Comparison of ENCODE assay signal across 3 cellular contexts in genomic region chr2:529425-529824, GRCh38.
A peak's percentile ranks its signal among the peaks of the same experiment; 100 is the strongest.
TF ChIP-seq lines count a peak whose summit lies in the region.

No MANE protein-coding gene starts in this region.

TF ChIP-seq in SK-N-SH, 30 proteins besides CTCF, POLR2A, EP300 and RAD21 (continued from another document):
- TF ChIP-seq MAX (IDR thresholded peaks at IDR 0.05; ENCODE audit: low read depth) (no peak), FOXJ3 (CRISPR knock-in tag; IDR thresholded peaks at IDR 0.05) (no peak), EZH2phosphoT487 (IDR thresholded peaks at IDR 0.05; ENCODE audit: borderline replicate concordance, low read depth) (no peak), USF2 (IDR thresholded peaks at IDR 0.05; ENCODE audit: borderline replicate concordance, low read depth, low read length) (peak; percentile 39; the same call in 1 of the 2 replicates), GABPA (IDR thresholded peaks at IDR 0.05; ENCODE audit: low read depth) (no peak), YY1 (IDR thresholded peaks at IDR 0.05; ENCODE audit: low read depth) (no peak), MXI1 (IDR thresholded peaks at IDR 0.05; ENCODE audit: low read depth, low read length) (peak; percentile 78)
- TF ChIP-seq, protein P1, sequence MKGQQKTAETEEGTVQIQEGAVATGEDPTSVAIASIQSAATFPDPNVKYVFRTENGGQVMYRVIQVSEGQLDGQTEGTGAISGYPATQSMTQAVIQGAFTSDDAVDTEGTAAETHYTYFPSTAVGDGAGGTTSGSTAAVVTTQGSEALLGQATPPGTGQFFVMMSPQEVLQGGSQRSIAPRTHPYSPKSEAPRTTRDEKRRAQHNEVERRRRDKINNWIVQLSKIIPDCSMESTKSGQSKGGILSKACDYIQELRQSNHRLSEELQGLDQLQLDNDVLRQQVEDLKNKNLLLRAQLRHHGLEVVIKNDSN (IDR thresholded peaks at IDR 0.05; ENCODE audit: borderline replicate concordance, low read depth), result no peak
- TF ChIP-seq, protein P2, sequence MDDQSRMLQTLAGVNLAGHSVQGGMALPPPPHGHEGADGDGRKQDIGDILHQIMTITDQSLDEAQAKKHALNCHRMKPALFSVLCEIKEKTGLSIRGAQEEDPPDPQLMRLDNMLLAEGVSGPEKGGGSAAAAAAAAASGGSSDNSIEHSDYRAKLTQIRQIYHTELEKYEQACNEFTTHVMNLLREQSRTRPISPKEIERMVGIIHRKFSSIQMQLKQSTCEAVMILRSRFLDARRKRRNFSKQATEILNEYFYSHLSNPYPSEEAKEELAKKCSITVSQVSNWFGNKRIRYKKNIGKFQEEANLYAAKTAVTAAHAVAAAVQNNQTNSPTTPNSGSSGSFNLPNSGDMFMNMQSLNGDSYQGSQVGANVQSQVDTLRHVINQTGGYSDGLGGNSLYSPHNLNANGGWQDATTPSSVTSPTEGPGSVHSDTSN (IDR thresholded peaks at IDR 0.05), result no peak

TF ChIP-seq in SK-N-SH treated with all-trans-retinoic acid at 6 μM for 48 hours, 23 proteins besides CTCF, POLR2A, EP300 and RAD21 (continued from another document):
- TF ChIP-seq, protein P3, sequence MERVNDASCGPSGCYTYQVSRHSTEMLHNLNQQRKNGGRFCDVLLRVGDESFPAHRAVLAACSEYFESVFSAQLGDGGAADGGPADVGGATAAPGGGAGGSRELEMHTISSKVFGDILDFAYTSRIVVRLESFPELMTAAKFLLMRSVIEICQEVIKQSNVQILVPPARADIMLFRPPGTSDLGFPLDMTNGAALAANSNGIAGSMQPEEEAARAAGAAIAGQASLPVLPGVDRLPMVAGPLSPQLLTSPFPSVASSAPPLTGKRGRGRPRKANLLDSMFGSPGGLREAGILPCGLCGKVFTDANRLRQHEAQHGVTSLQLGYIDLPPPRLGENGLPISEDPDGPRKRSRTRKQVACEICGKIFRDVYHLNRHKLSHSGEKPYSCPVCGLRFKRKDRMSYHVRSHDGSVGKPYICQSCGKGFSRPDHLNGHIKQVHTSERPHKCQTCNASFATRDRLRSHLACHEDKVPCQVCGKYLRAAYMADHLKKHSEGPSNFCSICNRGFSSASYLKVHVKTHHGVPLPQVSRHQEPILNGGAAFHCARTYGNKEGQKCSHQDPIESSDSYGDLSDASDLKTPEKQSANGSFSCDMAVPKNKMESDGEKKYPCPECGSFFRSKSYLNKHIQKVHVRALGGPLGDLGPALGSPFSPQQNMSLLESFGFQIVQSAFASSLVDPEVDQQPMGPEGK (CRISPR knock-in tag; IDR thresholded peaks at IDR 0.05; ENCODE audit: borderline replicate concordance), result no peak
- TF ChIP-seq ZNF565 (CRISPR knock-in tag; conservative IDR thresholded peaks at IDR 0.05; ENCODE audit: low read depth) (no peak), ZNF8 (CRISPR knock-in tag; IDR thresholded peaks at IDR 0.05) (no peak), ESRRG (CRISPR knock-in tag; IDR thresholded peaks at IDR 0.05) (no peak), PPARA (CRISPR knock-in tag; IDR thresholded peaks at IDR 0.05; ENCODE audit: borderline replicate concordance) (no peak), CSDC2 (CRISPR knock-in tag; IDR thresholded peaks at IDR 0.05) (no peak), ARNTL (CRISPR knock-in tag; IDR thresholded peaks at IDR 0.05; ENCODE audit: borderline replicate concordance, low read depth) (no peak), ZNF70 (CRISPR knock-in tag; IDR thresholded peaks at IDR 0.05) (no peak), GLIS3 (CRISPR knock-in tag; IDR thresholded peaks at IDR 0.05) (no peak), BACH2 (CRISPR knock-in tag; IDR thresholded peaks at IDR 0.05; ENCODE audit: borderline replicate concordance) (no peak), TSHZ2 (CRISPR knock-in tag; IDR thresholded peaks at IDR 0.05) (no peak), ZFP30 (CRISPR knock-in tag; IDR thresholded peaks at IDR 0.05) (no peak), TOX (CRISPR knock-in tag; IDR thresholded peaks at IDR 0.05; ENCODE audit: borderline replicate concordance) (no peak), RARB (CRISPR knock-in tag; IDR thresholded peaks at IDR 0.05) (no peak)
- TF ChIP-seq, protein P4, sequence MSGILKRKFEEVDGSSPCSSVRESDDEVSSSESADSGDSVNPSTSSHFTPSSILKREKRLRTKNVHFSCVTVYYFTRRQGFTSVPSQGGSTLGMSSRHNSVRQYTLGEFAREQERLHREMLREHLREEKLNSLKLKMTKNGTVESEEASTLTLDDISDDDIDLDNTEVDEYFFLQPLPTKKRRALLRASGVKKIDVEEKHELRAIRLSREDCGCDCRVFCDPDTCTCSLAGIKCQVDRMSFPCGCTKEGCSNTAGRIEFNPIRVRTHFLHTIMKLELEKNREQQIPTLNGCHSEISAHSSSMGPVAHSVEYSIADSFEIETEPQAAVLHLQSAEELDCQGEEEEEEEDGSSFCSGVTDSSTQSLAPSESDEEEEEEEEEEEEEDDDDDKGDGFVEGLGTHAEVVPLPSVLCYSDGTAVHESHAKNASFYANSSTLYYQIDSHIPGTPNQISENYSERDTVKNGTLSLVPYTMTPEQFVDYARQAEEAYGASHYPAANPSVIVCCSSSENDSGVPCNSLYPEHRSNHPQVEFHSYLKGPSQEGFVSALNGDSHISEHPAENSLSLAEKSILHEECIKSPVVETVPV (CRISPR knock-in tag; IDR thresholded peaks at IDR 0.05), result no peak

TF ChIP-seq in H1, 55 proteins besides CTCF, POLR2A, EP300 and RAD21 (continued from another document):
- TF ChIP-seq, protein P5, sequence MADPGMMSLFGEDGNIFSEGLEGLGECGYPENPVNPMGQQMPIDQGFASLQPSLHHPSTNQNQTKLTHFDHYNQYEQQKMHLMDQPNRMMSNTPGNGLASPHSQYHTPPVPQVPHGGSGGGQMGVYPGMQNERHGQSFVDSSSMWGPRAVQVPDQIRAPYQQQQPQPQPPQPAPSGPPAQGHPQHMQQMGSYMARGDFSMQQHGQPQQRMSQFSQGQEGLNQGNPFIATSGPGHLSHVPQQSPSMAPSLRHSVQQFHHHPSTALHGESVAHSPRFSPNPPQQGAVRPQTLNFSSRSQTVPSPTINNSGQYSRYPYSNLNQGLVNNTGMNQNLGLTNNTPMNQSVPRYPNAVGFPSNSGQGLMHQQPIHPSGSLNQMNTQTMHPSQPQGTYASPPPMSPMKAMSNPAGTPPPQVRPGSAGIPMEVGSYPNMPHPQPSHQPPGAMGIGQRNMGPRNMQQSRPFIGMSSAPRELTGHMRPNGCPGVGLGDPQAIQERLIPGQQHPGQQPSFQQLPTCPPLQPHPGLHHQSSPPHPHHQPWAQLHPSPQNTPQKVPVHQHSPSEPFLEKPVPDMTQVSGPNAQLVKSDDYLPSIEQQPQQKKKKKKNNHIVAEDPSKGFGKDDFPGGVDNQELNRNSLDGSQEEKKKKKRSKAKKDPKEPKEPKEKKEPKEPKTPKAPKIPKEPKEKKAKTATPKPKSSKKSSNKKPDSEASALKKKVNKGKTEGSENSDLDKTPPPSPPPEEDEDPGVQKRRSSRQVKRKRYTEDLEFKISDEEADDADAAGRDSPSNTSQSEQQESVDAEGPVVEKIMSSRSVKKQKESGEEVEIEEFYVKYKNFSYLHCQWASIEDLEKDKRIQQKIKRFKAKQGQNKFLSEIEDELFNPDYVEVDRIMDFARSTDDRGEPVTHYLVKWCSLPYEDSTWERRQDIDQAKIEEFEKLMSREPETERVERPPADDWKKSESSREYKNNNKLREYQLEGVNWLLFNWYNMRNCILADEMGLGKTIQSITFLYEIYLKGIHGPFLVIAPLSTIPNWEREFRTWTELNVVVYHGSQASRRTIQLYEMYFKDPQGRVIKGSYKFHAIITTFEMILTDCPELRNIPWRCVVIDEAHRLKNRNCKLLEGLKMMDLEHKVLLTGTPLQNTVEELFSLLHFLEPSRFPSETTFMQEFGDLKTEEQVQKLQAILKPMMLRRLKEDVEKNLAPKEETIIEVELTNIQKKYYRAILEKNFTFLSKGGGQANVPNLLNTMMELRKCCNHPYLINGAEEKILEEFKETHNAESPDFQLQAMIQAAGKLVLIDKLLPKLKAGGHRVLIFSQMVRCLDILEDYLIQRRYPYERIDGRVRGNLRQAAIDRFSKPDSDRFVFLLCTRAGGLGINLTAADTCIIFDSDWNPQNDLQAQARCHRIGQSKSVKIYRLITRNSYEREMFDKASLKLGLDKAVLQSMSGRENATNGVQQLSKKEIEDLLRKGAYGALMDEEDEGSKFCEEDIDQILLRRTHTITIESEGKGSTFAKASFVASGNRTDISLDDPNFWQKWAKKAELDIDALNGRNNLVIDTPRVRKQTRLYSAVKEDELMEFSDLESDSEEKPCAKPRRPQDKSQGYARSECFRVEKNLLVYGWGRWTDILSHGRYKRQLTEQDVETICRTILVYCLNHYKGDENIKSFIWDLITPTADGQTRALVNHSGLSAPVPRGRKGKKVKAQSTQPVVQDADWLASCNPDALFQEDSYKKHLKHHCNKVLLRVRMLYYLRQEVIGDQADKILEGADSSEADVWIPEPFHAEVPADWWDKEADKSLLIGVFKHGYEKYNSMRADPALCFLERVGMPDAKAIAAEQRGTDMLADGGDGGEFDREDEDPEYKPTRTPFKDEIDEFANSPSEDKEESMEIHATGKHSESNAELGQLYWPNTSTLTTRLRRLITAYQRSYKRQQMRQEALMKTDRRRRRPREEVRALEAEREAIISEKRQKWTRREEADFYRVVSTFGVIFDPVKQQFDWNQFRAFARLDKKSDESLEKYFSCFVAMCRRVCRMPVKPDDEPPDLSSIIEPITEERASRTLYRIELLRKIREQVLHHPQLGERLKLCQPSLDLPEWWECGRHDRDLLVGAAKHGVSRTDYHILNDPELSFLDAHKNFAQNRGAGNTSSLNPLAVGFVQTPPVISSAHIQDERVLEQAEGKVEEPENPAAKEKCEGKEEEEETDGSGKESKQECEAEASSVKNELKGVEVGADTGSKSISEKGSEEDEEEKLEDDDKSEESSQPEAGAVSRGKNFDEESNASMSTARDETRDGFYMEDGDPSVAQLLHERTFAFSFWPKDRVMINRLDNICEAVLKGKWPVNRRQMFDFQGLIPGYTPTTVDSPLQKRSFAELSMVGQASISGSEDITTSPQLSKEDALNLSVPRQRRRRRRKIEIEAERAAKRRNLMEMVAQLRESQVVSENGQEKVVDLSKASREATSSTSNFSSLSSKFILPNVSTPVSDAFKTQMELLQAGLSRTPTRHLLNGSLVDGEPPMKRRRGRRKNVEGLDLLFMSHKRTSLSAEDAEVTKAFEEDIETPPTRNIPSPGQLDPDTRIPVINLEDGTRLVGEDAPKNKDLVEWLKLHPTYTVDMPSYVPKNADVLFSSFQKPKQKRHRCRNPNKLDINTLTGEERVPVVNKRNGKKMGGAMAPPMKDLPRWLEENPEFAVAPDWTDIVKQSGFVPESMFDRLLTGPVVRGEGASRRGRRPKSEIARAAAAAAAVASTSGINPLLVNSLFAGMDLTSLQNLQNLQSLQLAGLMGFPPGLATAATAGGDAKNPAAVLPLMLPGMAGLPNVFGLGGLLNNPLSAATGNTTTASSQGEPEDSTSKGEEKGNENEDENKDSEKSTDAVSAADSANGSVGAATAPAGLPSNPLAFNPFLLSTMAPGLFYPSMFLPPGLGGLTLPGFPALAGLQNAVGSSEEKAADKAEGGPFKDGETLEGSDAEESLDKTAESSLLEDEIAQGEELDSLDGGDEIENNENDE (IDR thresholded peaks at IDR 0.05; ENCODE audit: insufficient replicate concordance, low read length), result no peak
- TF ChIP-seq USF2 (IDR thresholded peaks at IDR 0.05; ENCODE audit: low read length), result peak; percentile 50; the same call in 1 of the 2 replicates
- TF ChIP-seq, protein P6, sequence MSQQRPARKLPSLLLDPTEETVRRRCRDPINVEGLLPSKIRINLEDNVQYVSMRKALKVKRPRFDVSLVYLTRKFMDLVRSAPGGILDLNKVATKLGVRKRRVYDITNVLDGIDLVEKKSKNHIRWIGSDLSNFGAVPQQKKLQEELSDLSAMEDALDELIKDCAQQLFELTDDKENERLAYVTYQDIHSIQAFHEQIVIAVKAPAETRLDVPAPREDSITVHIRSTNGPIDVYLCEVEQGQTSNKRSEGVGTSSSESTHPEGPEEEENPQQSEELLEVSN (IDR thresholded peaks at IDR 0.05), result 0 out of 2 replicates have a peak, but pooled peaks have one; percentile 15
